ENCODE assay signal across 1 cellular context in genomic region chr17:75456417-75457046, GRCh38.
A peak's percentile ranks its signal among the peaks of the same experiment; 100 is the strongest.
TF ChIP-seq lines count a peak whose summit lies in the region.

TSS of gene TMEM94 (plus strand) at chr17:75456635. CDS start at chr17:75471906, 15,271 bp downstream.

TF ChIP-seq in neural cell, 6 proteins besides CTCF, POLR2A, EP300 and RAD21 (continued from another document):
- no peak for TF ChIP-seq SMC3 (conservative IDR thresholded peaks at IDR 0.05; ENCODE audit: poor library complexity)
- peak; percentile 93 for TF ChIP-seq POLR2AphosphoS5 (IDR thresholded peaks at IDR 0.05)
- TF ChIP-seq MXI1 (conservative IDR thresholded peaks at IDR 0.05; ENCODE audit: poor library complexity, severe bottlenecking), result peak; percentile 22
